30 cellular contexts compared by ENCODE assay signal in the genomic region with DNA sequence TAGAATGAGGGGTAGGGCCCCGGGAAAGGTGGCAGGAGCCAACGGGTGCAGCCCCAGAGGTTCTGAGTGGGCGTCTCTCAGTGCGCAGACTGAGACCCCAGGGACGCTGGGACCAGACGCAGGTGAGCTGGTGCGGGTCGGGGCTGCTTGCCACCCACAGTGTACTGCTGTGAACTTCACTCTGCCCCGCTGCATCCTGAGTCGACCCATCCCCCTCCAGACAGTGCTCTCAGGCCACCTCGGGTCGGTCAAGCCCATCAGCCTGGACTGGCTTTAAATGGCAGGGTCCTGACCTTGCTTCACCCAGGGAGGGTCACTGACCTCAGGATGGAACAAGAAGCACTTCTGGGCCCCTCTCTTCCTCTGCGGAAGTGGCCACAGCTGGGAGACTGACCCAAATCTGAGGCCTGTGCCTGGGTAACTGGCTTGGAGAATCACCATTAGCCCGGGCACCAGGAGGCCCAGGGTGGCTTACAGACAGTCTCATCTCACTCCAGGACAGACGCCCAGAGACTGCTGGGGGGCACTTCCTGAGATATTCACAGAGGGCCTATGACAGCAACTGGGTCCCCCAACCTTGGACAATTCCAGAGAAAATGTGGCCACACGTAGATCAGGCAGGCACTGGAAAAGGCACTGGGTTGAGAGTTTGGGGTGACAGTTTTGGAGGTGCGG. TPM values are rescaled to one million over a fixed set of nuclear protein-coding genes. Genes with fewer than 3 reads are reported as not detected.
"Had no signal": no experiment of that assay in that cellular context is flagged by ENCODE, and none has a peak within 500 bp of the region (broad histone marks: within the 10 kb centered on the region; RNA-seq: fewer than 3 reads in every experiment).

No MANE protein-coding gene starts in this region.

- H3K9me3 ChIP-seq: adrenal gland, body of pancreas, breast epithelium, MG63, Peyer's patch, SJSA1, SK-N-SH had no signal

- FAIRE-seq: astrocyte, TTC549 had no signal

- H3K36me3 ChIP-seq: adrenal gland, breast epithelium, MG63, Peyer's patch, SJSA1 had no signal

- H3K4me3 Mint-ChIP-seq: activated CD4-positive, alpha-beta T cell treated with anti-CD3 and anti-CD28 coated beads, Interleukin-2, amount 10 ng/mL, durations not matched to agents 24 days and 14 days; activated CD8-positive, alpha-beta T cell treated with anti-CD3 and anti-CD28 coated beads, Interleukin-2, amount 10 ng/mL, durations not matched to agents 7 days and 5 days; activated naive CD4-positive, alpha-beta T cell treated with anti-CD3 and anti-CD28 coated beads for 36 hours; activated T-cell treated with anti-CD3 and anti-CD28 coated beads, Interleukin-2, amount 50 U/mL, for 24 hours; T-helper 1 cell treated with Interleukin-12 subunit alpha and Interleukin-12 subunit beta and Interleukin-4 antibody, amounts not matched to agents 30 μg/mL and 1 μg/mL, for 36 hours; T-helper 2 cell treated with Interferon-gamma antibody and Interleukin-4, amounts not matched to agents 5 μg/mL and 100 μg/mL, for 36 hours had no signal

- H3K36me3 Mint-ChIP-seq: activated naive CD4-positive, alpha-beta T cell treated with anti-CD3 and anti-CD28 coated beads, Interleukin-2, amount 50 U/mL, for 72 hours had no signal

- H3K4me1 ChIP-seq: adrenal gland, body of pancreas, breast epithelium, Peyer's patch had no signal

- H3K9me3 Mint-ChIP-seq: activated CD4-positive, alpha-beta T cell treated with anti-CD3 and anti-CD28 coated beads, Interleukin-2, amount 10 ng/mL, durations not matched to agents 24 days and 14 days; activated naive CD4-positive, alpha-beta T cell treated with anti-CD3 and anti-CD28 coated beads for 36 hours; activated naive CD4-positive, alpha-beta T cell treated with anti-CD3 and anti-CD28 coated beads, Interleukin-2, amount 50 U/mL, for 72 hours; activated T-cell treated with anti-CD3 and anti-CD28 coated beads, Interleukin-2, amount 50 U/mL, for 24 hours; T-helper 1 cell treated with Interleukin-12 subunit alpha and Interleukin-12 subunit beta and Interleukin-4 antibody, amounts not matched to agents 30 μg/mL and 1 μg/mL, for 36 hours; T-helper 2 cell treated with Interferon-gamma antibody and Interleukin-4, amounts not matched to agents 5 μg/mL and 100 μg/mL, for 36 hours had no signal

- H3K27me3 ChIP-seq: adrenal gland, body of pancreas, breast epithelium, MG63, Peyer's patch, SJSA1 had no signal

- ATAC-seq: activated CD8-positive, alpha-beta T cell treated with anti-CD3 and anti-CD28 coated beads, Interleukin-2, amount 10 ng/mL, durations not matched to agents 7 days and 5 days; activated naive CD4-positive, alpha-beta T cell treated with anti-CD3 and anti-CD28 coated beads, Interleukin-2, amount 50 U/mL, for 72 hours; body of pancreas; PC-3 had no signal

- H3K27ac Mint-ChIP-seq: activated CD4-positive, alpha-beta T cell treated with anti-CD3 and anti-CD28 coated beads, Interleukin-2, amount 10 ng/mL, durations not matched to agents 24 days and 14 days; activated CD8-positive, alpha-beta T cell treated with anti-CD3 and anti-CD28 coated beads, Interleukin-2, amount 10 ng/mL, durations not matched to agents 7 days and 5 days; activated naive CD4-positive, alpha-beta T cell treated with anti-CD3 and anti-CD28 coated beads for 36 hours; activated T-cell treated with anti-CD3 and anti-CD28 coated beads, Interleukin-2, amount 50 U/mL, for 24 hours; T-helper 1 cell treated with Interleukin-12 subunit alpha and Interleukin-12 subunit beta and Interleukin-4 antibody, amounts not matched to agents 30 μg/mL and 1 μg/mL, for 36 hours; T-helper 2 cell treated with Interferon-gamma antibody and Interleukin-4, amounts not matched to agents 5 μg/mL and 100 μg/mL, for 36 hours had no signal

- H3K9ac ChIP-seq: SK-N-SH had no signal

- H3K27ac ChIP-seq: adrenal gland, body of pancreas, breast epithelium, Peyer's patch, SJSA1 had no signal

- H3K4me1 Mint-ChIP-seq: activated CD4-positive, alpha-beta T cell treated with anti-CD3 and anti-CD28 coated beads, Interleukin-2, amount 10 ng/mL, durations not matched to agents 24 days and 14 days had no signal

- DNase-seq: activated CD4-positive, alpha-beta T cell treated with anti-CD3 and anti-CD28 coated beads, Interleukin-2, amount 10 ng/mL, durations not matched to agents 24 days and 14 days; activated CD4-positive, alpha-beta T cell treated with anti-CD3 and anti-CD28 coated beads, Interleukin-2, amount 50 U/mL, for 4 hours; activated CD8-positive, alpha-beta T cell treated with anti-CD3 and anti-CD28 coated beads, Interleukin-2, amount 10 ng/mL, durations not matched to agents 7 days and 5 days; activated gamma-delta T cell treated with Interleukin-2 at 50 U/mL for 16 hours; activated naive CD4-positive, alpha-beta T cell treated with anti-CD3 and anti-CD28 coated beads for 36 hours; activated T-cell treated with anti-CD3 and anti-CD28 coated beads, Interleukin-2, amount 50 U/mL, for 24 hours; adrenal gland; body of pancreas; Kasumi-1; MG63; NCI-H1048; NCI-H1105 treated with DMSO at 0.1 percent for 48 hours; NCI-H1436; NCI-H1694; NCI-H1930; NCI-H2081 treated with DMSO at 0.1 percent for 48 hours; NCI-H345; NCI-H524 treated with DMSO at 0.1 percent for 48 hours; PC-3; Peyer's patch; RPMI8226; SHP77 treated with DMSO at 0.1 percent for 48 hours; SK-N-SH had no signal

- H3K4me3 ChIP-seq: adrenal gland, body of pancreas, breast epithelium, MG63, Peyer's patch, SJSA1 had no signal

- H3K4me2 ChIP-seq: SK-N-SH had no signal

RNA-seq across cellular contexts. Expression of a gene that starts 23.7 kb away (rescaled TPM):
- total RNA-seq: activated CD8-positive, alpha-beta T cell treated with anti-CD3 and anti-CD28 coated beads, Interleukin-2, amount 10 ng/mL, durations not matched to agents 7 days and 5 days; activated naive CD4-positive, alpha-beta T cell treated with anti-CD3 and anti-CD28 coated beads for 36 hours had no signal
